In genomic region chr5:114101153-114101552, GRCh38 we compare ENCODE assay signal across 9 cellular contexts.
DNase-seq lines count a peak whose midpoint lies in the region; ATAC-seq and TF ChIP-seq lines count a peak whose summit lies in the region.
"Had no signal": no experiment of that assay in that cellular context is flagged by ENCODE, and none has a peak within 500 bp of the region (broad histone marks: within the 10 kb centered on the region; RNA-seq: fewer than 3 reads in every experiment).

No MANE protein-coding gene starts in this region.

- no peaks in the 10 kb centered on the region for H3K9me3 ChIP-seq in adipocyte (ENCODE audit: control insufficient read depth, low read length)

- no peak overlapping the region for H3K27ac Mint-ChIP-seq in activated naive CD8-positive, alpha-beta T cell treated with anti-CD3 and anti-CD28 coated beads, Interleukin-2, amount 50 U/mL, for 24 hours

- peaks cover 7% of the 10 kb centered on the region for H3K9me3 Mint-ChIP-seq in activated naive CD8-positive, alpha-beta T cell treated with anti-CD3 and anti-CD28 coated beads, Interleukin-2, amount 50 U/mL, for 24 hours

- H3K4me3 ChIP-seq in HL-60 (replicated peaks; ENCODE audit: insufficient read depth, low read length) (no peak overlapping the region), adipocyte (ENCODE audit: low read length) (no peak overlapping the region)

- H3K4me1 Mint-ChIP-seq in activated naive CD8-positive, alpha-beta T cell treated with anti-CD3 and anti-CD28 coated beads, Interleukin-2, amount 50 U/mL, for 24 hours: no peaks in the 10 kb centered on the region

- TF ChIP-seq CTCF in HL-60 (IDR thresholded peaks at IDR 0.05; ENCODE audit: insufficient read depth, low read length): peak; percentile 20

- DNase-seq in ACHN (peak; percentile 53), HL-60 (ENCODE audit: low read depth in 1 of 2, low spot score in 1 of 2) (peak; percentile 4 to 20), adipocyte (ENCODE audit: low read depth) (peak; percentile 91), left kidney (ENCODE audit: low read depth, low spot score) (peak; percentile 31), NCI-H2227 (lab: John Stamatoyannopoulos, UW; ENCODE audit: unreplicated experiment) (no peak)
- no peak for DNase-seq in activated naive CD8-positive, alpha-beta T cell treated with anti-CD3 and anti-CD28 coated beads, Interleukin-2, amount 50 U/mL, for 24 hours

- H3K36me3 ChIP-seq in adipocyte (ENCODE audit: control insufficient read depth, insufficient read depth, low read length, severe bottlenecking): no peaks in the 10 kb centered on the region

- H3K27me3 ChIP-seq in HL-60 (ENCODE audit: insufficient read depth, poor library complexity, severe bottlenecking): no peaks in the 10 kb centered on the region
- peaks cover 3% of the 10 kb centered on the region for H3K27me3 ChIP-seq in adipocyte (replicated peaks; ENCODE audit: control insufficient read depth, insufficient read depth, low read length)

- no peak overlapping the region for H3K4me3 Mint-ChIP-seq in activated naive CD8-positive, alpha-beta T cell treated with anti-CD3 and anti-CD28 coated beads, Interleukin-2, amount 50 U/mL, for 24 hours

- ATAC-seq in GM18498 (IDR thresholded peaks at IDR 0.05; ENCODE audit: unreplicated experiment) (peak; percentile 65), HG03439 (IDR thresholded peaks at IDR 0.05; ENCODE audit: unreplicated experiment) (no peak)
- ATAC-seq in activated naive CD8-positive, alpha-beta T cell treated with anti-CD3 and anti-CD28 coated beads, Interleukin-2, amount 50 U/mL, for 24 hours: no peak

- H3K9ac ChIP-seq in adipocyte (ENCODE audit: low read length): no peak overlapping the region

- H3K27ac ChIP-seq in HL-60 (replicated peaks): no peak overlapping the region
- H3K27ac ChIP-seq: epithelial cell of prostate had no signal

- no peaks in the 10 kb centered on the region for H3K4me1 ChIP-seq in adipocyte (ENCODE audit: control insufficient read depth, insufficient read depth, low read length)

- no peaks in the 10 kb centered on the region for H3K36me3 Mint-ChIP-seq in activated naive CD8-positive, alpha-beta T cell treated with anti-CD3 and anti-CD28 coated beads, Interleukin-2, amount 50 U/mL, for 24 hours (ENCODE audit: low read depth)

- no peaks in the 10 kb centered on the region for H3K27me3 Mint-ChIP-seq in activated naive CD8-positive, alpha-beta T cell treated with anti-CD3 and anti-CD28 coated beads, Interleukin-2, amount 50 U/mL, for 24 hours

- in situ Hi-C loops in ACHN (cut with HindIII; ENCODE audit: low pct_ligation_motif_present, low pct_unique_long_range_greater_than_20kb, low sequenced_read_pairs): no loop called here

Comparison
In these comparisons a context has a peak if more than half of its experiments do, and no peak if none do; other contexts are left out.
1. DNase-seq: peak in ACHN (single experiment), HL-60 (2 of 2), adipocyte (single experiment) and left kidney (single experiment); none in NCI-H2227 (single experiment) and activated naive CD8-positive, alpha-beta T cell treated with anti-CD3 and anti-CD28 coated beads, Interleukin-2, amount 50 U/mL, for 24 hours (single experiment).